ENCODE assay signal across 19 cellular contexts in genomic region chr4:167717495-167717894, GRCh38.
A peak's percentile ranks its signal among the peaks of the same experiment; 100 is the strongest.
DNase-seq lines count a peak whose midpoint lies in the region; ATAC-seq lines count a peak whose summit lies in the region.
"Had no signal": no experiment of that assay in that cellular context is flagged by ENCODE, and none has a peak within 500 bp of the region (broad histone marks: within the 10 kb centered on the region; RNA-seq: fewer than 3 reads in every experiment).

No MANE protein-coding gene starts in this region.

- no peaks in the 10 kb centered on the region for H3K27me3 ChIP-seq in SJCRH30
- H3K27me3 ChIP-seq: BE2C, BLaER1 had no signal

- no peak overlapping the region for H3K4me3 ChIP-seq in SJCRH30
- H3K4me3 ChIP-seq: BLaER1 had no signal

- H3K36me3 Mint-ChIP-seq in T-helper 17 cell (ENCODE audit: low read depth): no peaks in the 10 kb centered on the region
- H3K36me3 Mint-ChIP-seq: CD14-positive monocyte; CD4-positive, alpha-beta memory T cell; CD4-positive, CD25-positive, alpha-beta regulatory T cell; CD8-positive, alpha-beta memory T cell had no signal

- no peaks in the 10 kb centered on the region for H3K9me3 ChIP-seq in SJCRH30 (replicated peaks)
- H3K9me3 ChIP-seq in T-helper 17 cell (ENCODE audit: control insufficient read depth, low read length, poor library complexity, severe bottlenecking): no peaks in the 10 kb centered on the region
- H3K9me3 ChIP-seq: BE2C, BLaER1, Caco-2 had no signal

- DNase-seq in SJCRH30 (peak; percentile 29 to 85), foreskin melanocyte (peak; percentile 37), retina (peak; percentile 55), T-helper 17 cell (no peak), NCI-H1105 (lab: John Stamatoyannopoulos, UW) (no peak)
- DNase-seq: 8988T; ACHN; BE2C; C1 segment of cervical spinal cord; Caco-2; Calu3; CD4-positive, alpha-beta memory T cell; CD4-positive, CD25-positive, alpha-beta regulatory T cell; CD8-positive, alpha-beta memory T cell; DMS79 treated with DMSO at 0.1 percent for 48 hours; GF-D8 had no signal

- no peaks in the 10 kb centered on the region for H3K36me3 ChIP-seq in SJCRH30
- H3K36me3 ChIP-seq: BE2C, BLaER1 had no signal

- no peak overlapping the region for H3K4me3 Mint-ChIP-seq in T-helper 17 cell
- H3K4me3 Mint-ChIP-seq: CD14-positive monocyte; CD4-positive, alpha-beta memory T cell; CD4-positive, CD25-positive, alpha-beta regulatory T cell; CD8-positive, alpha-beta memory T cell had no signal

- ATAC-seq in HG02798 (IDR thresholded peaks at IDR 0.05; ENCODE audit: poor library complexity, unreplicated experiment): no peak
- no peak for ATAC-seq in T-helper 17 cell

- H3K27me3 Mint-ChIP-seq in T-helper 17 cell: no peaks in the 10 kb centered on the region
- H3K27me3 Mint-ChIP-seq: CD4-positive, alpha-beta memory T cell; CD4-positive, CD25-positive, alpha-beta regulatory T cell; CD8-positive, alpha-beta memory T cell had no signal

- peaks cover 45% of the 10 kb centered on the region for H3K4me1 ChIP-seq in SJCRH30
- H3K4me1 ChIP-seq: BE2C, BLaER1, Caco-2 had no signal

- peak overlapping the region; percentile 63 for H3K27ac ChIP-seq in SJCRH30
- H3K27ac ChIP-seq: BLaER1 had no signal

- H3K4me1 Mint-ChIP-seq in T-helper 17 cell: no peaks in the 10 kb centered on the region
- H3K4me1 Mint-ChIP-seq: CD14-positive monocyte; CD4-positive, alpha-beta memory T cell; CD4-positive, CD25-positive, alpha-beta regulatory T cell; CD8-positive, alpha-beta memory T cell had no signal

- no peak overlapping the region for H3K27ac Mint-ChIP-seq in T-helper 17 cell
- H3K27ac Mint-ChIP-seq: CD14-positive monocyte; CD4-positive, alpha-beta memory T cell; CD4-positive, CD25-positive, alpha-beta regulatory T cell; CD8-positive, alpha-beta memory T cell had no signal

Comparison
In these comparisons a context has a peak if more than half of its experiments do, and no peak if none do; other contexts are left out.
1. DNase-seq: peak in SJCRH30 (2 of 2), foreskin melanocyte (single experiment) and retina (single experiment); none in T-helper 17 cell (0 of 3) and NCI-H1105 (single experiment).